33 cellular contexts compared by ENCODE assay signal in the genomic region with DNA sequence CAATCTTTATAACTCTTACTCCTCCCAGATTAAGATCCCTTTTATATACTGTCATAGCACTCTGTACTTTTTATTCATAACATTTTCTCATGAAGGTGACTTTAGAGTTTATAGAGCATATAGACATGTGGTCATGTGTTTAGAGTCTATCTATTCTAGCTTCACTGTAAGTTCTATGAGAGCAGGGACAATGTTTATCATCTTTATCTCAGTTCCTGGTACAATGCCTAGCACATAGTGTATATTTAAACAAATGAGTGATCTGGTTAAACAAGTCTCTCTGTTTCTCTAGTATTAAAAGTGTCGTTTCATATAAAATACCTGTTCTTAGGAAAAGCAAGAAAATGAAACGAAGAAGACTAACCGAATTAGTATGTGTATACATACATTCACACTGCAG. TPM values are rescaled to one million over a fixed set of nuclear protein-coding genes. Genes with fewer than 3 reads are reported as not detected.
"Had no signal": no experiment of that assay in that cellular context is flagged by ENCODE, and none has a peak within 500 bp of the region (broad histone marks: within the 10 kb centered on the region; RNA-seq: fewer than 3 reads in every experiment).

No MANE protein-coding gene starts in this region.

- H3K9me3 ChIP-seq: left ventricle myocardium inferior, ovary, right atrium auricular region, right lobe of liver, stomach, testis, thyroid gland, transverse colon, upper lobe of left lung, vagina had no signal

- H3K36me3 ChIP-seq: left ventricle myocardium inferior, ovary, right atrium auricular region, right lobe of liver, stomach, thyroid gland, transverse colon, upper lobe of left lung, vagina had no signal

- DNase-seq: hippocampal formation; kidney glomerular epithelial cell; left cardiac atrium; left ventricle myocardium inferior; mesendoderm; naive thymus-derived CD4-positive, alpha-beta T cell; ovary; right lobe of liver; stimulated activated CD4-positive, alpha-beta T cell treated with anti-CD3 and anti-CD28 coated beads, Interleukin-12 subunit alpha, Interleukin-12 subunit beta, amount 100 ng/mL, for 4 hours; stimulated activated CD4-positive, alpha-beta T cell treated with anti-CD3 and anti-CD28 coated beads, Interleukin-15, amount 100 ng/mL, for 24 hours; stimulated activated CD4-positive, alpha-beta T cell treated with anti-CD3 and anti-CD28 coated beads, Interleukin-2, amount 100 ng/mL, for 24 hours; stimulated activated CD4-positive, alpha-beta T cell treated with anti-CD3 and anti-CD28 coated beads, Interleukin-4, amount 100 ng/mL, for 1 hour; stimulated activated naive B cell treated with anti-CD40 and anti-IgM and Interleukin-4, amounts not matched to agents 10 μg/mL and 1 μg/mL and 100 μg/mL, for 72 hours; stimulated activated naive CD8-positive, alpha-beta T cell treated with anti-CD3 and anti-CD28 coated beads, Interleukin-15, Interleukin-2, amounts not matched to agents 100 U/mL and 50 U/mL, for 24 hours; stomach; testis; thyroid gland; transverse colon; upper lobe of left lung had no signal

- H3K27ac Mint-ChIP-seq: mesothelial cell of epicardium; naive thymus-derived CD4-positive, alpha-beta T cell; natural killer cell treated with Interleukin-12 subunit alpha and Interleukin-12 subunit beta and Interleukin-15 and Interleukin-18, amount 100 ng/mL, for 72 hours; progenitor cell of endocrine pancreas; stimulated activated naive B cell treated with anti-CD40 and anti-IgM and Interleukin-4, amounts not matched to agents 10 μg/mL and 1 μg/mL and 100 μg/mL, for 72 hours had no signal

- H3K4me3 ChIP-seq: left ventricle myocardium inferior, lung, ovary, right atrium auricular region, right lobe of liver, stomach, testis, thyroid gland, transverse colon, upper lobe of left lung, vagina had no signal

- H3K27ac ChIP-seq: left ventricle myocardium inferior, ovary, right atrium auricular region, right lobe of liver, stomach, testis, thyroid gland, transverse colon, upper lobe of left lung, vagina had no signal

- ATAC-seq: left cardiac atrium; naive thymus-derived CD4-positive, alpha-beta T cell; natural killer cell treated with Interleukin-12 subunit alpha and Interleukin-12 subunit beta and Interleukin-15 and Interleukin-18, amount 100 ng/mL, for 72 hours; stimulated activated naive B cell treated with anti-CD40 and anti-IgM and Interleukin-4, amounts not matched to agents 10 μg/mL and 1 μg/mL and 100 μg/mL, for 72 hours; stimulated activated naive CD8-positive, alpha-beta T cell treated with anti-CD3 and anti-CD28 coated beads, Interleukin-15, Interleukin-2, amounts not matched to agents 100 U/mL and 50 U/mL, for 24 hours had no signal

- H3K4me1 ChIP-seq: left ventricle myocardium inferior, testis had no signal

- H3K36me3 Mint-ChIP-seq: mesothelial cell of epicardium; stimulated activated naive B cell treated with anti-CD40 and anti-IgM and Interleukin-4, amounts not matched to agents 10 μg/mL and 1 μg/mL and 100 μg/mL, for 72 hours had no signal

- H3K4me3 Mint-ChIP-seq: mesothelial cell of epicardium; naive thymus-derived CD4-positive, alpha-beta T cell; natural killer cell treated with Interleukin-12 subunit alpha and Interleukin-12 subunit beta and Interleukin-15 and Interleukin-18, amount 100 ng/mL, for 72 hours; stimulated activated naive B cell treated with anti-CD40 and anti-IgM and Interleukin-4, amounts not matched to agents 10 μg/mL and 1 μg/mL and 100 μg/mL, for 72 hours had no signal

- FAIRE-seq: keratinocyte had no signal

- H3K9me3 Mint-ChIP-seq: mesothelial cell of epicardium; natural killer cell treated with Interleukin-12 subunit alpha and Interleukin-12 subunit beta and Interleukin-15 and Interleukin-18, amount 100 ng/mL, for 72 hours; stimulated activated naive B cell treated with anti-CD40 and anti-IgM and Interleukin-4, amounts not matched to agents 10 μg/mL and 1 μg/mL and 100 μg/mL, for 72 hours had no signal

- H3K27me3 ChIP-seq: ovary, right atrium auricular region, right lobe of liver, testis, thyroid gland, vagina had no signal

RNA-seq across cellular contexts. Expression of a gene that starts 3.2 kb away (rescaled TPM):
- total RNA-seq: left ventricle myocardium inferior; mononuclear cell; myocyte; naive thymus-derived CD4-positive, alpha-beta T cell; natural killer cell treated with Interleukin-12 subunit alpha and Interleukin-12 subunit beta and Interleukin-15 and Interleukin-18, amount 100 ng/mL, for 72 hours; skeletal muscle tissue; thyroid gland; transverse colon had no signal

RNA-seq across cellular contexts. Expression of a gene that starts 13.4 kb away (rescaled TPM):
- total RNA-seq: left cardiac atrium; left ventricle myocardium inferior; lower leg skin; lung; mesothelial cell of epicardium; myocyte; naive thymus-derived CD4-positive, alpha-beta T cell; natural killer cell treated with Interleukin-12 subunit alpha and Interleukin-12 subunit beta and Interleukin-15 and Interleukin-18, amount 100 ng/mL, for 72 hours; omental fat pad; ovary; progenitor cell of endocrine pancreas; pulmonary artery endothelial cell; right atrium auricular region; right lobe of liver; skeletal muscle tissue; stomach; testis; thyroid gland; transverse colon; upper lobe of left lung; urinary bladder; vagina had no signal
